Comparison of ENCODE assay signal across 1 cellular context in genomic region chr2:173248381-173248780, GRCh38.
TF ChIP-seq lines count a peak whose summit lies in the region.

No MANE protein-coding gene starts in this region.

TF ChIP-seq in GM12878, 131 proteins besides CTCF, POLR2A, EP300 and RAD21 (continued from another document):
- TF ChIP-seq PML (IDR thresholded peaks at IDR 0.05; ENCODE audit: low read length): no peak
- no peak for TF ChIP-seq MYB (IDR thresholded peaks at IDR 0.05; ENCODE audit: borderline replicate concordance, low read depth, low read length)
- TF ChIP-seq RB1 (IDR thresholded peaks at IDR 0.05; ENCODE audit: borderline replicate concordance): no peak
- no peak for TF ChIP-seq ATF2 (IDR thresholded peaks at IDR 0.05; ENCODE audit: low read length)
